1 cellular context compared by ENCODE assay signal in the genomic region with DNA sequence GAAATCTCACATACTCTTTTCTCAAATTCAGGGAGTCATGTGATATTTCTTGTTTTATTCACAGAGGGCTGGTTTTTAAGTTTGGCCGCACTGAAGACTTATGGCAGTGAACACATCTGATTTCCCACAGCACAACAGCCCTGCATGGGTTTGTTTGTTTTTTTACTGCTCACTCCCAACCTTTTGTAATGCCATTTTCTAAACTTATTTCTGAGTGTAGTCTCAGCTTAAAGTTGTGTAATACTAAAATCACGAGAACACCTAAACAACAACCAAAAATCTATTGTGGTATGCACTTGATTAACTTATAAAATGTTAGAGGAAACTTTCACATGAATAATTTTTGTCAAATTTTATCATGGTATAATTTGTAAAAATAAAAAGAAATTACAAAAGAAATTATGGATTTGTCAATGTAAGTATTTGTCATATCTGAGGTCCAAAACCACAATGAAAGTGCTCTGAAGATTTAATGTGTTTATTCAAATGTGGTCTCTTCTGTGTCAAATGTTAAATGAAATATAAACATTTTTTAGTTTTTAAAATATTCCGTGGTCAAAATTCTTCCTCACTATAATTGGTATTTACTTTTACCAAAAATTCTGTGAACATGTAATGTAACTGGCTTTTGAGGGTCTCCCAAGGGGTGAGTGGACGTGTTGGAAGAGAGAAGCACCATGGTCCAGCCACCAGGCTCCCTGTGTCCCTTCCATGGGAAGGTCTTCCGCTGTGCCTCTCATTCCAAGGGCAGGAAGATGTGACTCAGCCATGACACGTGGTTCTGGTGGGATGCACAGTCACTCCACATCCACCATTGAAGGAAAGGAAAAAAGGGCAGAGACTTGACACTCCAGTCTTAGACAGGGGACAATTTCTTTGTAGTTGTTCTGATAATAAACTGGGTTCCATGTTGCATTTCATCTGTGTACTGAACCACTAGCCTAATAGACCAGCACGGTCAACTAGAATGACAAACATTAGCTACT.
TF ChIP-seq lines count a peak whose summit lies in the region.

No MANE protein-coding gene starts in this region.

TF ChIP-seq in HepG2, 621 proteins besides CTCF, POLR2A, EP300 and RAD21:
- no peak for TF ChIP-seq KDM2A (CRISPR knock-in tag; IDR thresholded peaks at IDR 0.05; ENCODE audit: borderline replicate concordance, low read depth)
- no peak for TF ChIP-seq DRAP1 (CRISPR knock-in tag; IDR thresholded peaks at IDR 0.05)
- no peak for TF ChIP-seq ZNF7 (CRISPR knock-in tag; IDR thresholded peaks at IDR 0.05)
- TF ChIP-seq RFXAP (CRISPR knock-in tag; IDR thresholded peaks at IDR 0.05; ENCODE audit: borderline replicate concordance): no peak
- TF ChIP-seq GTF3A (CRISPR knock-in tag; conservative IDR thresholded peaks at IDR 0.05): no peak
- TF ChIP-seq EED (CRISPR knock-in tag; IDR thresholded peaks at IDR 0.05): no peak
TF ChIP-seq in HepG2: peak in this region for 0.
